Comparison of ENCODE assay signal across 11 cellular contexts in genomic region chr7:124033093-124033806, GRCh38. TPM values are rescaled to one million over a fixed set of nuclear protein-coding genes. Genes with fewer than 3 reads are reported as not detected.
DNase-seq lines count a peak whose midpoint lies in the region; ATAC-seq, FAIRE-seq and TF ChIP-seq lines count a peak whose summit lies in the region.
"Had no signal": no experiment of that assay in that cellular context is flagged by ENCODE, and none has a peak within 500 bp of the region (broad histone marks: within the 10 kb centered on the region; RNA-seq: fewer than 3 reads in every experiment).

No MANE protein-coding gene starts in this region.

- H3K27me3 Mint-ChIP-seq in HFFc6 (ENCODE audit: insufficient read depth), result peaks cover 4% of the 10 kb centered on the region

- no peak for TF ChIP-seq CTCF in pancreas (IDR thresholded peaks at IDR 0.05)
- TF ChIP-seq CTCF in HFFc6 (IDR thresholded peaks at IDR 0.05), result no peak

- H3K4me3 Mint-ChIP-seq in HFFc6, result no peak overlapping the region
- H3K4me3 Mint-ChIP-seq: natural killer cell treated with Interleukin-12 subunit alpha and Interleukin-12 subunit beta and Interleukin-15 and Interleukin-18, amount 100 ng/mL, for 72 hours had no signal

- H3K4me1 ChIP-seq in pancreas, result peaks cover 0 to 6% (median 0%) of the 10 kb centered on the region in 3 donors
- H3K4me1 ChIP-seq in effector memory CD4-positive, alpha-beta T cell (ENCODE audit: control insufficient read depth, insufficient read depth, low read length, poor library complexity, severe bottlenecking), result no peaks in the 10 kb centered on the region

- ATAC-seq in pancreas, result peak; percentile 77 to 82 (median 80)

- intact Hi-C loops in head of caudate nucleus (cut with DNase I) (loop anchor here (10.0 kb wide), 1 partner anchor 52 kb away; no protein-coding TSS in a partner anchor), pancreas (cut with DNase I) (no loop called here)

- 0 to 2% methylated on average over 33 to 71 of the region's 71 CpGs for WGBS in pancreas, 2 donors

- H3K36me3 ChIP-seq in pancreas, result no peaks in the 10 kb centered on the region
- no peaks in the 10 kb centered on the region for H3K36me3 ChIP-seq in effector memory CD4-positive, alpha-beta T cell (ENCODE audit: control insufficient read depth, insufficient read depth, low read length)

- H3K4me3 ChIP-seq in pancreas, result peak overlapping the region; percentile 22 to 49 (median 38)
- no peak overlapping the region for H3K4me3 ChIP-seq in effector memory CD4-positive, alpha-beta T cell (ENCODE audit: insufficient read depth, low read depth, low read length, poor library complexity, severe bottlenecking)

- H3K36me3 Mint-ChIP-seq in HFFc6 (ENCODE audit: low read depth), result peaks cover 4% of the 10 kb centered on the region; the same call in 1 of the 2 replicates
- H3K36me3 Mint-ChIP-seq: CD4-positive, CD25-positive, alpha-beta regulatory T cell had no signal

- no peak overlapping the region for H3K27ac ChIP-seq in pancreas
- H3K27ac ChIP-seq in effector memory CD4-positive, alpha-beta T cell (ENCODE audit: insufficient read depth, low read length, poor library complexity, severe bottlenecking), result no peak overlapping the region

- peak; percentile 31 for DNase-seq in NCI-H2227 (lab: John Stamatoyannopoulos, UW; ENCODE audit: unreplicated experiment)
- no peak for DNase-seq in NCI-H2227 treated with DMSO at 0.1 percent for 48 hours (lab: John Stamatoyannopoulos, UW)
- DNase-seq in SK-N-DZ (ENCODE audit: low spot score), result peak; percentile 57
- peak; percentile 40 to 90 (median 77) for DNase-seq in head of caudate nucleus
- peak; percentile 49 to 90 (median 78) for DNase-seq in pancreas
- DNase-seq in effector memory CD4-positive, alpha-beta T cell, result no peak
- DNase-seq in NCI-H1048 (lab: John Stamatoyannopoulos, UW), result no peak
- DNase-seq in HFFc6, result no peak

- H3K9me3 ChIP-seq in pancreas, result no peaks in the 10 kb centered on the region
- H3K9me3 ChIP-seq in effector memory CD4-positive, alpha-beta T cell (ENCODE audit: control insufficient read depth, low read length), result no peaks in the 10 kb centered on the region

- peaks cover 0 to 15% (median 10%) of the 10 kb centered on the region in 4 donors for H3K27me3 ChIP-seq in pancreas
- H3K27me3 ChIP-seq in effector memory CD4-positive, alpha-beta T cell (replicated peaks; ENCODE audit: control insufficient read depth, insufficient read depth, low read length, poor library complexity, severe bottlenecking), result peaks cover 19% of the 10 kb centered on the region

- FAIRE-seq in pancreas (lab: Jason Lieb, UNC), result no peak

- peaks cover 30% of the 10 kb centered on the region for H3K9me3 Mint-ChIP-seq in HFFc6

- H3K27ac Mint-ChIP-seq in HFFc6, result no peak overlapping the region
- H3K27ac Mint-ChIP-seq: CD4-positive, CD25-positive, alpha-beta regulatory T cell; natural killer cell treated with Interleukin-12 subunit alpha and Interleukin-12 subunit beta and Interleukin-15 and Interleukin-18, amount 100 ng/mL, for 72 hours had no signal

- no peaks in the 10 kb centered on the region for H3K4me1 Mint-ChIP-seq in HFFc6 (ENCODE audit: low read depth)

RNA-seq across cellular contexts. Expression of gene TMEM229A, which starts 0.4 kb away (rescaled TPM):
- 0.06 TPM in 1 of 2 replicates, not detected in the other for polyA plus RNA-seq in SK-N-DZ (2014; cell fraction: cytosol; rRNA removed)
- polyA plus RNA-seq in SK-N-DZ (2014; cell fraction: nucleus; rRNA removed), result 0.13 TPM in 1 of 2 replicates, not detected in the other
- under 1 TPM in 2 of 6 donors, not detected in 4; 0.09 to 0.20 TPM for total RNA-seq in pancreas
- polyA plus RNA-seq in pancreas, result under 1 TPM in 1 of 2 donors, not detected in 1; 0.12 TPM
- not detected for total RNA-seq in HFFc6 (2021; fragmentation: NEBNext Ultra II Directional; extraction: Animal tissue kit (Norgen Biotek cat#: 25700))
- total RNA-seq: CD4-positive, CD25-positive, alpha-beta regulatory T cell; natural killer cell treated with Interleukin-12 subunit alpha and Interleukin-12 subunit beta and Interleukin-15 and Interleukin-18, amount 100 ng/mL, for 72 hours; RPMI7951 had no signal
- polyA plus RNA-seq: CD4-positive, CD25-positive, alpha-beta regulatory T cell had no signal

Comparison
In these comparisons a context has a peak if more than half of its experiments do, and no peak if none do; other contexts are left out.
1. DNase-seq: peak in NCI-H2227 (single experiment), SK-N-DZ (single experiment), head of caudate nucleus (42 of 42) and pancreas (6 of 6); none in NCI-H2227 treated with DMSO at 0.1 percent for 48 hours (single experiment), effector memory CD4-positive, alpha-beta T cell (0 of 3), NCI-H1048 (single experiment) and HFFc6 (single experiment).